In genomic region chr10:14602807-14603538, GRCh38 we compare ENCODE assay signal across 8 cellular contexts.
DNase-seq lines count a peak whose midpoint lies in the region; ATAC-seq, FAIRE-seq and TF ChIP-seq lines count a peak whose summit lies in the region.

No MANE protein-coding gene starts in this region.

- no peak overlapping the region for H3K9ac ChIP-seq in parathyroid adenoma

- TF ChIP-seq POLR2A in esophagus squamous epithelium (IDR thresholded peaks at IDR 0.05), result no peak

- H3K27ac ChIP-seq in esophagus squamous epithelium (peak overlapping the region; percentile 45 to 92 (median 81)), parathyroid adenoma (peak overlapping the region; percentile 26)

- peaks cover 18 to 43% (median 19%) of the 10 kb centered on the region in 3 donors for H3K4me1 ChIP-seq in esophagus squamous epithelium
- H3K4me1 ChIP-seq in parathyroid adenoma, result peaks cover 29% of the 10 kb centered on the region

- FAIRE-seq in frontal cortex (lab: Jason Lieb, UNC), result no peak

- intact Hi-C loops in esophagus squamous epithelium (cut with DNase I) (no loop called here), left colon (cut with DNase I, micrococcal nuclease) (no loop called here)

- H3K79me2 ChIP-seq in parathyroid adenoma, result peaks cover 8% of the 10 kb centered on the region

- H3K27me3 ChIP-seq in esophagus squamous epithelium (no peaks in the 10 kb centered on the region), parathyroid adenoma (ENCODE audit: control insufficient read depth, insufficient read depth, low read length) (no peaks in the 10 kb centered on the region)

- H3K36me3 ChIP-seq in esophagus squamous epithelium, result peaks cover 0 to 10% (median 0%) of the 10 kb centered on the region in 3 donors
- H3K36me3 ChIP-seq in parathyroid adenoma (ENCODE audit: control insufficient read depth, insufficient read depth, low read length), result no peaks in the 10 kb centered on the region

- peak overlapping the region; percentile 77 for H3K4me2 ChIP-seq in parathyroid adenoma (ENCODE audit: low read length)

- peak overlapping the region; percentile 53 for H2AFZ ChIP-seq in parathyroid adenoma

- peak; percentile 39 for DNase-seq in ELR (ENCODE audit: low read depth)
- DNase-seq in RPMI7951 (ENCODE audit: low read depth), result peak; percentile 25
- no peak for DNase-seq in esophagus squamous epithelium (lab: John Stamatoyannopoulos, UW)
- no peak for DNase-seq in GDM1 (lab: John Stamatoyannopoulos, UW)
- DNase-seq in frontal cortex (ENCODE audit: low spot score in 2 of 2), result no peak
- DNase-seq in left colon, result no peak

- no peak for TF ChIP-seq CTCF in esophagus squamous epithelium (IDR thresholded peaks at IDR 0.05)
- no peak for TF ChIP-seq CTCF in parathyroid adenoma (IDR thresholded peaks at IDR 0.05)

- 26 to 28% methylated on average over 9 of the region's 9 CpGs for WGBS in esophagus squamous epithelium, 2 donors

- peak overlapping the region; percentile 48 to 73 (median 68) for H3K4me3 ChIP-seq in esophagus squamous epithelium
- peak overlapping the region; percentile 69 for H3K4me3 ChIP-seq in parathyroid adenoma (ENCODE audit: low read depth, low read length)

- H3K9me3 ChIP-seq in esophagus squamous epithelium, result no peaks in the 10 kb centered on the region
- no peaks in the 10 kb centered on the region for H3K9me3 ChIP-seq in parathyroid adenoma (ENCODE audit: control insufficient read depth, low read length)

- ATAC-seq in GM21423 (IDR thresholded peaks at IDR 0.05; ENCODE audit: unreplicated experiment), result no peak
- no peak for ATAC-seq in left colon

Comparison
In these comparisons a context has a peak if more than half of its experiments do, and no peak if none do; other contexts are left out.
1. DNase-seq: peak in ELR (single experiment) and RPMI7951 (single experiment); none in esophagus squamous epithelium (single experiment), GDM1 (single experiment), frontal cortex (0 of 2) and left colon (0 of 2).